ENCODE assay signal across 27 cellular contexts in the genomic region with DNA sequence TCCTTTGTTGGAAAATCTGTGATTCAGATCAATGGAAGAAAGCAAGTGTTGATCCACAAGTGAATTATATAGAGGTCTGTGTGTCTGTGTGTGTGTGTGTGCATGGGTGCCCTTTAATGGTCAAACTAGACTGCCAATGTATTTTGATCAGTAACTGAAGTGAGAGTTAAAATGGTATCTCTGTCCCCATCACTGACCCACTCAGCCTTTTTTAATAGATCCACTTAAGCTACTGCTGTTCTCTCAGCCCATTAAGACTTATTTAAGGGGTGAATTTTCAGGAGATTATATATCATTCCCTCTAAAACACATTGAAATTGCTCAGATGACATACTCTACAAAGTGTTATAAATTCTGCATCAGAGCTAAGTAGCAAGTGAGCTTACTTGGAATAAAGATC.
"Had no signal": no experiment of that assay in that cellular context is flagged by ENCODE, and none has a peak within 500 bp of the region (broad histone marks: within the 10 kb centered on the region; RNA-seq: fewer than 3 reads in every experiment).

No MANE protein-coding gene starts in this region.

- H3K4me3 ChIP-seq: MG63 had no signal

- H3K4me3 Mint-ChIP-seq: activated CD4-positive, alpha-beta memory T cell treated with anti-CD3 and anti-CD28 coated beads, Interleukin-2, amount 10 ng/mL, durations not matched to agents 7 days and 5 days; activated CD4-positive, alpha-beta T cell treated with anti-CD3 and anti-CD28 coated beads for 36 hours; activated naive CD4-positive, alpha-beta T cell treated with anti-CD3 and anti-CD28 coated beads, Interleukin-2, amount 10 ng/mL, durations not matched to agents 7 days and 5 days; activated naive CD8-positive, alpha-beta T cell treated with anti-CD3 and anti-CD28 coated beads for 36 hours; activated T-cell treated with anti-CD3 and anti-CD28 coated beads, Interleukin-2, amount 50 U/mL, for 72 hours had no signal

- H3K27me3 ChIP-seq: brain microvascular endothelial cell, MG63 had no signal

- H3K9me3 ChIP-seq: MG63 had no signal

- H3K27ac ChIP-seq: brain microvascular endothelial cell, VCaP had no signal

- H3K27me3 Mint-ChIP-seq: activated CD4-positive, alpha-beta memory T cell treated with anti-CD3 and anti-CD28 coated beads, Interleukin-2, amount 10 ng/mL, durations not matched to agents 7 days and 5 days; activated CD4-positive, alpha-beta T cell treated with anti-CD3 and anti-CD28 coated beads for 36 hours; activated naive CD4-positive, alpha-beta T cell treated with anti-CD3 and anti-CD28 coated beads, Interleukin-2, amount 10 ng/mL, durations not matched to agents 7 days and 5 days; activated naive CD8-positive, alpha-beta T cell treated with anti-CD3 and anti-CD28 coated beads for 36 hours had no signal

- H3K9me3 Mint-ChIP-seq: activated CD4-positive, alpha-beta memory T cell treated with anti-CD3 and anti-CD28 coated beads, Interleukin-2, amount 10 ng/mL, durations not matched to agents 7 days and 5 days; activated naive CD4-positive, alpha-beta T cell treated with anti-CD3 and anti-CD28 coated beads, Interleukin-2, amount 10 ng/mL, durations not matched to agents 7 days and 5 days; activated naive CD8-positive, alpha-beta T cell treated with anti-CD3 and anti-CD28 coated beads for 36 hours; activated T-cell treated with anti-CD3 and anti-CD28 coated beads, Interleukin-2, amount 50 U/mL, for 72 hours; activated T-helper 2 cell treated with anti-CD3 and anti-CD28 coated beads, Interferon-gamma antibody, Interleukin-2, Interleukin-4, amounts not matched to agents 10 μg/mL and 5 μg/mL and 100 μg/mL, durations not matched to agents 14 hours and 24 hours and 36 hours had no signal

- H3K27ac Mint-ChIP-seq: activated CD4-positive, alpha-beta memory T cell treated with anti-CD3 and anti-CD28 coated beads, Interleukin-2, amount 10 ng/mL, durations not matched to agents 7 days and 5 days; activated CD4-positive, alpha-beta T cell treated with anti-CD3 and anti-CD28 coated beads for 36 hours; activated naive CD4-positive, alpha-beta T cell treated with anti-CD3 and anti-CD28 coated beads, Interleukin-2, amount 10 ng/mL, durations not matched to agents 7 days and 5 days; activated naive CD8-positive, alpha-beta T cell treated with anti-CD3 and anti-CD28 coated beads for 36 hours; activated T-cell treated with anti-CD3 and anti-CD28 coated beads, Interleukin-2, amount 50 U/mL, for 72 hours; activated T-helper 2 cell treated with anti-CD3 and anti-CD28 coated beads, Interferon-gamma antibody, Interleukin-2, Interleukin-4, amounts not matched to agents 10 μg/mL and 5 μg/mL and 100 μg/mL, durations not matched to agents 14 hours and 24 hours and 36 hours had no signal

- ATAC-seq: activated CD4-positive, alpha-beta T cell treated with anti-CD3 and anti-CD28 coated beads for 36 hours; activated T-cell treated with anti-CD3 and anti-CD28 coated beads, Interleukin-2, amount 50 U/mL, for 72 hours had no signal

- DNase-seq: activated CD4-positive, alpha-beta memory T cell treated with anti-CD3 and anti-CD28 coated beads, Interleukin-2, amount 10 ng/mL, durations not matched to agents 7 days and 5 days; activated CD4-positive, alpha-beta T cell treated with anti-CD3 and anti-CD28 coated beads for 36 hours; activated CD4-positive, alpha-beta T cell treated with anti-CD3 and anti-CD28 coated beads, Interleukin-2, amount 50 U/mL, for 1 hour; activated gamma-delta T cell treated with Interleukin-2 at 50 U/mL for 16 hours; activated naive CD4-positive, alpha-beta T cell treated with anti-CD3 and anti-CD28 coated beads, Interleukin-2, amount 10 ng/mL, durations not matched to agents 7 days and 5 days; activated naive CD8-positive, alpha-beta T cell treated with anti-CD3 and anti-CD28 coated beads for 36 hours; activated T-cell treated with anti-CD3 and anti-CD28 coated beads for 4 hours; activated T-cell treated with anti-CD3 and anti-CD28 coated beads, Interleukin-2, amount 50 U/mL, for 72 hours; brain microvascular endothelial cell; cerebellar nuclear complex; MG63; MV-4-11; NCI-H1092 treated with DMSO at 0.1 percent for 48 hours; NCI-H1436 treated with DMSO at 0.1 percent for 48 hours; NCI-H187; NCI-H2081; NCI-H2171; NCI-H2227 treated with DMSO at 0.1 percent for 48 hours; NCI-H526; NCI-H82; OCI-M1; SHP77 treated with DMSO at 0.1 percent for 48 hours; T-helper 1 cell had no signal

- H3K36me3 Mint-ChIP-seq: activated naive CD4-positive, alpha-beta T cell treated with anti-CD3 and anti-CD28 coated beads, Interleukin-2, amount 10 ng/mL, durations not matched to agents 7 days and 5 days had no signal

- FAIRE-seq: colon, RCC 7860 had no signal

- H3K36me3 ChIP-seq: brain microvascular endothelial cell, MG63 had no signal

- H3K4me1 Mint-ChIP-seq: activated CD4-positive, alpha-beta T cell treated with anti-CD3 and anti-CD28 coated beads for 36 hours; activated naive CD8-positive, alpha-beta T cell treated with anti-CD3 and anti-CD28 coated beads for 36 hours had no signal
